In genomic region chr5:151141535-151141934, GRCh38 we compare ENCODE assay signal across 1 cellular context.
TF ChIP-seq lines count a peak whose summit lies in the region.

No MANE protein-coding gene starts in this region.

TF ChIP-seq in IMR-90, 13 proteins besides CTCF, POLR2A, EP300 and RAD21 (continued from another document):
- no peak for TF ChIP-seq USF2 (IDR thresholded peaks at IDR 0.05; ENCODE audit: low read depth, low read length)
- TF ChIP-seq MXI1 (IDR thresholded peaks at IDR 0.05; ENCODE audit: borderline replicate concordance, low read depth, low read length), result no peak
- TF ChIP-seq MAZ (IDR thresholded peaks at IDR 0.05; ENCODE audit: borderline replicate concordance, low read depth, low read length), result no peak
- TF ChIP-seq NFE2L2 (IDR thresholded peaks at IDR 0.05; ENCODE audit: low read depth, low read length), result no peak
- TF ChIP-seq FOS (IDR thresholded peaks at IDR 0.05; ENCODE audit: low read depth, low read length), result no peak
- no peak for TF ChIP-seq SMC3 (IDR thresholded peaks at IDR 0.05; ENCODE audit: low read depth, low read length)
- TF ChIP-seq CEBPB (IDR thresholded peaks at IDR 0.05; ENCODE audit: low read depth, low read length), result no peak
